Comparison of ENCODE assay signal across 16 cellular contexts in the genomic region with DNA sequence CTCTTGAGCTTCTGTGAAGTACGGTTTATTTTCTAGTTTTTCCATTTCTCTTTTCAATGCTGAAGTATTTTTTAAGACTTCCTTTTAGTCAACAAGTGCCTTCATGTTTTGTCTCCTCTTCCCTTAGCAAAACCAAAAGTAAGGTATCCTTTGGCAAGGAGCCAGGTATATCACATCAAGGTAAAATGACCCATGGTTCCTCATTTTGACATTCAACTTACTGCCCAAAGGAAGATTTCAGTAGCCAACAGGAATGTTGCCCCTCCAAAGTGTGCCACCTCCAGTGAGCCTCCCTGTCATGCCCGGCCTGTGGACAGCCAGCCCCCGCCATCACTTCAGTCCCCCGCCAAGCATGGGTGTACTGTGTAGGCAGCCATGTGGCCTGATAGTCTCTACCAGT.
DNase-seq lines count a peak whose midpoint lies in the region; ATAC-seq, FAIRE-seq and TF ChIP-seq lines count a peak whose summit lies in the region.
"Had no signal": no experiment of that assay in that cellular context is flagged by ENCODE, and none has a peak within 500 bp of the region (broad histone marks: within the 10 kb centered on the region; RNA-seq: fewer than 3 reads in every experiment).

No MANE protein-coding gene starts in this region.

- H3K36me3 ChIP-seq in IMR-90 (ENCODE audit: control insufficient read depth, insufficient read depth, low read length), result no peaks in the 10 kb centered on the region
- no peaks in the 10 kb centered on the region for H3K36me3 ChIP-seq in osteoblast (ENCODE audit: insufficient read depth, low read length)
- H3K36me3 ChIP-seq in PC-9 (ENCODE audit: low read depth), result no peaks in the 10 kb centered on the region
- H3K36me3 ChIP-seq: BE2C had no signal

- POLR2A ChIA-PET in IMR-90 (lab: Charles Lee; ENCODE audit: unreplicated experiment), result no interaction called here
- POLR2A ChIA-PET in WTC11 (lab: Charles Lee), result no interaction called here
- POLR2A ChIA-PET in PC-9 (lab: Charles Lee; ENCODE audit: unreplicated experiment), result interaction anchor here (0.7 kb wide), 1 partner anchor 25 kb away, joined by 7 read pairs; no protein-coding TSS in a partner anchor

- BruUV-seq in IMR-90 (replicated peaks; lab: Mats Ljungman, UMichigan), result no TSS peak
- no TSS peak for BruUV-seq in PC-9 (replicated peaks; lab: Mats Ljungman, UMichigan)

- no peaks in the 10 kb centered on the region for H3K79me1 ChIP-seq in IMR-90 (ENCODE audit: low read depth in 1 of 2, low read length in 2 of 2)

- H3K23ac ChIP-seq in IMR-90 (ENCODE audit: low read depth, low read length), result no peak overlapping the region

- no peaks in the 10 kb centered on the region for H3K36me3 Mint-ChIP-seq in WTC11
- H3K36me3 Mint-ChIP-seq: CD4-positive, alpha-beta memory T cell had no signal

- H3K9me3 Mint-ChIP-seq in WTC11, result peaks cover 3% of the 10 kb centered on the region

- in situ Hi-C loops in IMR-90 (cut with MboI; ENCODE audit: low sequenced_read_pairs), result no loop called here

- no peaks in the 10 kb centered on the region for H3K9me1 ChIP-seq in IMR-90 (ENCODE audit: insufficient read depth, low read length)

- peaks cover 3% of the 10 kb centered on the region; the same call in 1 of the 2 replicates for H3K9me3 ChIP-seq in IMR-90 (ENCODE audit: control insufficient read depth, insufficient read depth, low read length)
- H3K9me3 ChIP-seq in osteoblast (ENCODE audit: low read depth, low read length), result no peaks in the 10 kb centered on the region
- H3K9me3 ChIP-seq in PC-9 (ENCODE audit: insufficient read depth, low read depth), result no peaks in the 10 kb centered on the region
- H3K9me3 ChIP-seq: BE2C had no signal

- H3K27ac ChIP-seq in IMR-90 (ENCODE audit: insufficient read depth, low read length) (no peak overlapping the region), osteoblast (ENCODE audit: low read depth, low read length) (no peak overlapping the region), PC-9 (no peak overlapping the region)
- H3K27ac ChIP-seq: C4-2B had no signal

- H3K4ac ChIP-seq in IMR-90 (ENCODE audit: low read depth, low read length), result no peak overlapping the region

- H4K5ac ChIP-seq in IMR-90 (ENCODE audit: low read depth, low read length), result no peak overlapping the region

- no peak overlapping the region for H2BK20ac ChIP-seq in IMR-90 (ENCODE audit: low read depth, low read length)

- intact Hi-C loops in IMR-90 (cut with micrococcal nuclease), result no loop called here
- intact Hi-C loops in PC-9 (cut with micrococcal nuclease; ENCODE audit: unreplicated experiment), result no loop called here

- H3K4me1 Mint-ChIP-seq in WTC11, result no peaks in the 10 kb centered on the region
- H3K4me1 Mint-ChIP-seq: CD4-positive, alpha-beta memory T cell had no signal

- CTCF ChIA-PET in IMR-90 (lab: Yijun Ruan, JAX), result interaction anchor here (1.0 to 1.2 kb wide), 2 partner anchors 9 to 14 kb away, joined by 3 read pairs; no protein-coding TSS in a partner anchor
- CTCF ChIA-PET in WTC11 (lab: Charles Lee), result interaction anchor here (0.6 to 5.8 kb wide), 21 partner anchors 9 to 368 kb away, joined by 3 to 62 read pairs (median 4); a partner anchor contains a TSS
- CTCF ChIA-PET in PC-9 (lab: Charles Lee), result interaction anchor here (0.5 kb wide), 1 partner anchor 43 kb away, joined by 3 read pairs; no protein-coding TSS in a partner anchor

- H4K91ac ChIP-seq in IMR-90 (ENCODE audit: insufficient read depth, low read depth, low read length), result no peak overlapping the region

- dilution Hi-C loops in IMR-90 (cut with HindIII; ENCODE audit: low sequenced_read_pairs, unreplicated experiment), result no loop called here

- TF ChIP-seq RAD21 in IMR-90 (IDR thresholded peaks at IDR 0.05; ENCODE audit: low read length), result no peak

- no peak overlapping the region for H3K27ac Mint-ChIP-seq in WTC11
- H3K27ac Mint-ChIP-seq: CD4-positive, alpha-beta memory T cell had no signal

- no peak overlapping the region for H3K14ac ChIP-seq in IMR-90 (replicated peaks; ENCODE audit: low read depth, low read length)

- H2AFZ ChIP-seq in IMR-90 (replicated peaks; ENCODE audit: low read length, poor library complexity) (peak overlapping the region; percentile 46), osteoblast (ENCODE audit: low read length) (no peak overlapping the region), PC-9 (no peak overlapping the region)

- ATAC-seq in IMR-90 (ENCODE audit: low read depth), result no peak
- ATAC-seq in WTC11, result peak; percentile 24

- H2AK9ac ChIP-seq in IMR-90 (replicated peaks; ENCODE audit: low read depth, low read length, poor library complexity), result no peak overlapping the region

- no peak overlapping the region for H3K4me3 Mint-ChIP-seq in WTC11
- H3K4me3 Mint-ChIP-seq: CD4-positive, alpha-beta memory T cell had no signal

- H3K9ac ChIP-seq in IMR-90 (ENCODE audit: low read depth, low read length), result no peak overlapping the region

- no peak overlapping the region for H2BK15ac ChIP-seq in IMR-90 (ENCODE audit: low read depth, low read length)

- no peak overlapping the region for H2AK5ac ChIP-seq in IMR-90 (ENCODE audit: low read depth, low read length)

- DNase-seq in GM12892 (ENCODE audit: insufficient read length), result no peak
- DNase-seq in IMR-90, result no peak
- no peak for DNase-seq in WTC11 (ENCODE audit: low spot score)
- peak; percentile 34 for DNase-seq in osteoblast (ENCODE audit: insufficient read length, low spot score, missing footprints)
- DNase-seq in PC-9, result no peak
- no peak for DNase-seq in globus pallidus (ENCODE audit: low spot score)
- DNase-seq in stimulated activated CD4-positive, alpha-beta T cell treated with anti-CD3 and anti-CD28 coated beads, Interleukin-4, amount 100 ng/mL, for 1 hour, result no peak
- DNase-seq: CD4-positive, alpha-beta memory T cell; DMS153; DMS79 treated with DMSO at 0.1 percent for 48 hours had no signal

- TF ChIP-seq POLR2A in GM12892 (IDR thresholded peaks at IDR 0.05; ENCODE audit: low read depth, low read length), result no peak
- no peak for TF ChIP-seq POLR2A in IMR-90 (IDR thresholded peaks at IDR 0.05; ENCODE audit: low read depth, low read length)

- H4K20me1 ChIP-seq in IMR-90 (ENCODE audit: insufficient read depth, low read length), result no peaks in the 10 kb centered on the region
- H4K20me1 ChIP-seq in osteoblast (ENCODE audit: insufficient read depth, low read length), result no peaks in the 10 kb centered on the region
- no peaks in the 10 kb centered on the region for H4K20me1 ChIP-seq in PC-9 (ENCODE audit: insufficient read depth)

- no peak overlapping the region for H3K56ac ChIP-seq in IMR-90 (ENCODE audit: extremely low read depth, insufficient read depth, low read length)

- H2BK120ac ChIP-seq in IMR-90 (ENCODE audit: low read depth, low read length), result no peak overlapping the region

- FAIRE-seq in GM12892 (lab: Jason Lieb, UNC), result peak; percentile 30
- FAIRE-seq: A204.1, G401.6, GM18507, H54 had no signal

- H2BK5ac ChIP-seq in IMR-90 (ENCODE audit: low read depth, low read length, poor library complexity, severe bottlenecking), result no peak overlapping the region

- H3K27me3 ChIP-seq in IMR-90 (ENCODE audit: control insufficient read depth, insufficient read depth, low read length) (peaks cover 3% of the 10 kb centered on the region), osteoblast (ENCODE audit: insufficient read depth, low read length) (no peaks in the 10 kb centered on the region), PC-9 (ENCODE audit: insufficient read depth, low read depth) (no peaks in the 10 kb centered on the region)
- H3K27me3 ChIP-seq: BE2C had no signal

- no peaks in the 10 kb centered on the region for H3F3A ChIP-seq in PC-9 (ENCODE audit: insufficient read depth, low read depth)

- H3K4me1 ChIP-seq in IMR-90 (ENCODE audit: control insufficient read depth, insufficient read depth, low read length), result no peaks in the 10 kb centered on the region
- H3K4me1 ChIP-seq in osteoblast (ENCODE audit: insufficient read depth, low read length), result no peaks in the 10 kb centered on the region
- H3K4me1 ChIP-seq in PC-9 (replicated peaks; ENCODE audit: insufficient read depth), result no peaks in the 10 kb centered on the region
- H3K4me1 ChIP-seq: BE2C had no signal

- no peaks in the 10 kb centered on the region for H3K27me3 Mint-ChIP-seq in WTC11 (ENCODE audit: low read depth)

- H4K8ac ChIP-seq in IMR-90 (ENCODE audit: low read depth in 2 of 2, low read length in 2 of 2), result no peak overlapping the region

- H3K4me3 ChIP-seq in IMR-90 (ENCODE audit: insufficient read depth, low read depth, low read length) (no peak overlapping the region), osteoblast (ENCODE audit: insufficient read depth, low read length) (no peak overlapping the region), PC-9 (no peak overlapping the region)

- no peak overlapping the region for H3K18ac ChIP-seq in IMR-90 (ENCODE audit: low read depth, low read length)

- TF ChIP-seq CTCF in IMR-90 (conservative IDR thresholded peaks at IDR 0.05; ENCODE audit: low read depth, low read length), result no peak
- no peak for TF ChIP-seq CTCF in WTC11 (IDR thresholded peaks at IDR 0.05)
- no peak for TF ChIP-seq CTCF in osteoblast (IDR thresholded peaks at IDR 0.05; ENCODE audit: extremely low read depth, low read depth, low read length)
- TF ChIP-seq CTCF in PC-9 (conservative IDR thresholded peaks at IDR 0.05), result no peak

- H3K4me2 ChIP-seq in IMR-90 (ENCODE audit: low read depth, low read length) (no peak overlapping the region), osteoblast (ENCODE audit: insufficient read depth, low read length) (no peak overlapping the region), PC-9 (no peak overlapping the region)

- no peaks in the 10 kb centered on the region for H3K9me2 ChIP-seq in PC-9 (ENCODE audit: insufficient read depth)

- H3K79me2 ChIP-seq in osteoblast (ENCODE audit: insufficient read depth, low read length) (no peaks in the 10 kb centered on the region), PC-9 (ENCODE audit: low read depth) (no peaks in the 10 kb centered on the region)

- no CpG with 5 or more reads among the region's 4 CpGs for WGBS in IMR-90 (ENCODE audit: extremely low coverage in 2 of 2, insufficient read length in 1 of 2), 2 experiments

TF ChIP-seq in IMR-90, 13 proteins besides CTCF, POLR2A, EP300 and RAD21 (continues in another document):
- no peak for TF ChIP-seq CHD1 (IDR thresholded peaks at IDR 0.05; ENCODE audit: low read depth, low read length)

TF ChIP-seq in WTC11, 78 proteins besides CTCF, POLR2A, EP300 and RAD21 (continues in another document):
- TF ChIP-seq, protein P1, sequence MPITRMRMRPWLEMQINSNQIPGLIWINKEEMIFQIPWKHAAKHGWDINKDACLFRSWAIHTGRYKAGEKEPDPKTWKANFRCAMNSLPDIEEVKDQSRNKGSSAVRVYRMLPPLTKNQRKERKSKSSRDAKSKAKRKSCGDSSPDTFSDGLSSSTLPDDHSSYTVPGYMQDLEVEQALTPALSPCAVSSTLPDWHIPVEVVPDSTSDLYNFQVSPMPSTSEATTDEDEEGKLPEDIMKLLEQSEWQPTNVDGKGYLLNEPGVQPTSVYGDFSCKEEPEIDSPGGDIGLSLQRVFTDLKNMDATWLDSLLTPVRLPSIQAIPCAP (CRISPR knock-in tag; IDR thresholded peaks at IDR 0.05), result no peak
- TF ChIP-seq PRRX2 (CRISPR knock-in tag; IDR thresholded peaks at IDR 0.05) (no peak), SMAD3 (CRISPR knock-in tag; IDR thresholded peaks at IDR 0.05; ENCODE audit: borderline replicate concordance) (no peak)
